Comparison of ENCODE assay signal across 9 cellular contexts in genomic region chr4:159010563-159011260, GRCh38.
DNase-seq lines count a peak whose midpoint lies in the region; ATAC-seq and TF ChIP-seq lines count a peak whose summit lies in the region.
"Had no signal": no experiment of that assay in that cellular context is flagged by ENCODE, and none has a peak within 500 bp of the region (broad histone marks: within the 10 kb centered on the region; RNA-seq: fewer than 3 reads in every experiment).

No MANE protein-coding gene starts in this region.

- H4K8ac ChIP-seq in IMR-90 (ENCODE audit: low read depth in 2 of 2, low read length in 2 of 2): no peak overlapping the region

- H3K27me3 ChIP-seq in IMR-90 (ENCODE audit: control insufficient read depth, insufficient read depth, low read length): no peaks in the 10 kb centered on the region

- no peak for TF ChIP-seq RAD21 in IMR-90 (IDR thresholded peaks at IDR 0.05; ENCODE audit: low read length)

- no peak overlapping the region for H3K9ac ChIP-seq in IMR-90 (ENCODE audit: low read depth, low read length)

- no peak overlapping the region for H3K23ac ChIP-seq in IMR-90 (ENCODE audit: low read depth, low read length)

- H3K56ac ChIP-seq in IMR-90 (ENCODE audit: extremely low read depth, insufficient read depth, low read length): no peak overlapping the region

- H2AFZ ChIP-seq in IMR-90 (replicated peaks; ENCODE audit: low read length, poor library complexity): no peak overlapping the region

- no peak overlapping the region for H2BK5ac ChIP-seq in IMR-90 (ENCODE audit: low read depth, low read length, poor library complexity, severe bottlenecking)

- peaks cover 23% of the 10 kb centered on the region for H3K4me1 Mint-ChIP-seq in MCF 10A (ENCODE audit: insufficient read depth, unreplicated experiment)
- H3K4me1 Mint-ChIP-seq: stimulated activated naive CD8-positive, alpha-beta T cell treated with anti-CD3 and anti-CD28 coated beads, Interleukin-15, amount 100 ng/mL, for 72 hours had no signal

- no peaks in the 10 kb centered on the region for H3K36me3 ChIP-seq in IMR-90 (ENCODE audit: control insufficient read depth, insufficient read depth, low read length)

- no peak overlapping the region for H2BK15ac ChIP-seq in IMR-90 (ENCODE audit: low read depth, low read length)

- ATAC-seq in IMR-90 (ENCODE audit: low read depth): peak; percentile 57; the same call in 1 of the 2 replicates
- ATAC-seq in left lobe of liver: peak; percentile 78
- ATAC-seq in HG03159 (IDR thresholded peaks at IDR 0.05; ENCODE audit: unreplicated experiment): no peak
- ATAC-seq in GM18870 (IDR thresholded peaks at IDR 0.05; ENCODE audit: unreplicated experiment): no peak
- no peak for ATAC-seq in GM19395 (IDR thresholded peaks at IDR 0.05; ENCODE audit: unreplicated experiment)
- ATAC-seq: stimulated activated naive CD8-positive, alpha-beta T cell treated with anti-CD3 and anti-CD28 coated beads, Interleukin-15, amount 100 ng/mL, for 72 hours had no signal

- H3K4me3 ChIP-seq in IMR-90 (ENCODE audit: insufficient read depth, low read depth, low read length): no peak overlapping the region

- WGBS in IMR-90 (ENCODE audit: extremely low coverage in 2 of 2, insufficient read length in 1 of 2), 2 experiments: 39% methylated on average over 3 of the region's 5 CpGs; no CpG with 5 or more reads in 1 of the 2 experiments

- dilution Hi-C loops in IMR-90 (cut with HindIII; ENCODE audit: low sequenced_read_pairs, unreplicated experiment): no loop called here

- TF ChIP-seq CTCF in IMR-90 (conservative IDR thresholded peaks at IDR 0.05; ENCODE audit: low read depth, low read length) (no peak), MCF 10A (IDR thresholded peaks at IDR 0.05; ENCODE audit: unreplicated experiment) (no peak)

- H3K79me1 ChIP-seq in IMR-90 (ENCODE audit: low read depth in 1 of 2, low read length in 2 of 2): no peaks in the 10 kb centered on the region

- H3K4ac ChIP-seq in IMR-90 (ENCODE audit: low read depth, low read length): no peak overlapping the region

- H2AK5ac ChIP-seq in IMR-90 (ENCODE audit: low read depth, low read length): no peak overlapping the region

- H4K5ac ChIP-seq in IMR-90 (ENCODE audit: low read depth, low read length): no peak overlapping the region

- peak; percentile 13 for DNase-seq in A172 (ENCODE audit: low spot score)
- DNase-seq in IMR-90: peak; percentile 67
- peak; percentile 91 for DNase-seq in MCF 10A (ENCODE audit: unreplicated experiment)
- peak; percentile 91 for DNase-seq in left lobe of liver (ENCODE audit: low spot score)
- DNase-seq in stimulated activated CD4-positive, alpha-beta T cell treated with anti-CD3 and anti-CD28 coated beads, Interleukin-2, amount 100 ng/mL, for 48 hours: no peak
- DNase-seq: stimulated activated naive CD8-positive, alpha-beta T cell treated with anti-CD3 and anti-CD28 coated beads, Interleukin-15, amount 100 ng/mL, for 72 hours had no signal

- H3K18ac ChIP-seq in IMR-90 (ENCODE audit: low read depth, low read length): no peak overlapping the region

- POLR2A ChIA-PET in IMR-90 (lab: Charles Lee; ENCODE audit: unreplicated experiment) (no interaction called here), MCF 10A (lab: Yijun Ruan, JAX) (interaction anchor here (0.7 to 3.3 kb wide), 9 partner anchors 9 to 157 kb away, joined by 3 to 28 read pairs (median 3); no protein-coding TSS in a partner anchor)

- H3K4me1 ChIP-seq in IMR-90 (ENCODE audit: control insufficient read depth, insufficient read depth, low read length): no peaks in the 10 kb centered on the region

- intact Hi-C loops in IMR-90 (cut with micrococcal nuclease): no loop called here
- intact Hi-C loops in MCF 10A (cut with micrococcal nuclease): loop anchor here (5.0 kb wide), 1 partner anchor 167 kb away; no protein-coding TSS in a partner anchor

- peaks cover 2% of the 10 kb centered on the region; the same call in 1 of the 2 replicates for H3K9me1 ChIP-seq in IMR-90 (ENCODE audit: insufficient read depth, low read length)

- H2BK120ac ChIP-seq in IMR-90 (ENCODE audit: low read depth, low read length): no peak overlapping the region

- H4K20me1 ChIP-seq in IMR-90 (ENCODE audit: insufficient read depth, low read length): no peaks in the 10 kb centered on the region

- TF ChIP-seq POLR2A in IMR-90 (IDR thresholded peaks at IDR 0.05; ENCODE audit: low read depth, low read length): no peak

- no peak overlapping the region for H3K14ac ChIP-seq in IMR-90 (replicated peaks; ENCODE audit: low read depth, low read length)

- no peak overlapping the region for H4K91ac ChIP-seq in IMR-90 (ENCODE audit: insufficient read depth, low read depth, low read length)

- CTCF ChIA-PET in IMR-90 (lab: Yijun Ruan, JAX): interaction anchor here (0.6 to 1.1 kb wide), 2 partner anchors 11 to 13 kb away, joined by 3 read pairs; no protein-coding TSS in a partner anchor
- CTCF ChIA-PET in MCF 10A (lab: Yijun Ruan, JAX): interaction anchor here (1.1 to 1.5 kb wide), 2 partner anchors 165 to 192 kb away, joined by 3 to 7 read pairs; no protein-coding TSS in a partner anchor

- H3K9me3 ChIP-seq in IMR-90 (ENCODE audit: control insufficient read depth, insufficient read depth, low read length): no peaks in the 10 kb centered on the region

- in situ Hi-C loops in IMR-90 (cut with MboI; ENCODE audit: low sequenced_read_pairs): no loop called here

- no peak overlapping the region for H3K4me3 Mint-ChIP-seq in MCF 10A (ENCODE audit: unreplicated experiment)
- H3K4me3 Mint-ChIP-seq: stimulated activated naive CD8-positive, alpha-beta T cell treated with anti-CD3 and anti-CD28 coated beads, Interleukin-15, amount 100 ng/mL, for 72 hours had no signal

- H3K27ac Mint-ChIP-seq in MCF 10A (ENCODE audit: low read depth, unreplicated experiment): no peak overlapping the region
- H3K27ac Mint-ChIP-seq: stimulated activated naive CD8-positive, alpha-beta T cell treated with anti-CD3 and anti-CD28 coated beads, Interleukin-15, amount 100 ng/mL, for 72 hours had no signal

- H3K36me3 Mint-ChIP-seq in MCF 10A (ENCODE audit: insufficient read depth, unreplicated experiment): no peaks in the 10 kb centered on the region

- no peaks in the 10 kb centered on the region for H3K27me3 Mint-ChIP-seq in MCF 10A (ENCODE audit: insufficient read depth, unreplicated experiment)

- H3K27ac ChIP-seq in IMR-90 (ENCODE audit: insufficient read depth, low read length): no peak overlapping the region

- no peak overlapping the region for H3K4me2 ChIP-seq in IMR-90 (ENCODE audit: low read depth, low read length)

- H3K9me3 Mint-ChIP-seq in MCF 10A (ENCODE audit: unreplicated experiment): no peaks in the 10 kb centered on the region
- H3K9me3 Mint-ChIP-seq: stimulated activated naive CD8-positive, alpha-beta T cell treated with anti-CD3 and anti-CD28 coated beads, Interleukin-15, amount 100 ng/mL, for 72 hours had no signal

- no TSS peak for BruUV-seq in IMR-90 (replicated peaks; lab: Mats Ljungman, UMichigan)
- BruUV-seq in MCF 10A (replicated peaks; lab: Mats Ljungman, UMichigan): no TSS peak

- H2AK9ac ChIP-seq in IMR-90 (replicated peaks; ENCODE audit: low read depth, low read length, poor library complexity): no peak overlapping the region

- no peak overlapping the region for H2BK20ac ChIP-seq in IMR-90 (ENCODE audit: low read depth, low read length)

TF ChIP-seq in IMR-90, 13 proteins besides CTCF, POLR2A, EP300 and RAD21:
- peak; percentile 85 for TF ChIP-seq CEBPB (IDR thresholded peaks at IDR 0.05; ENCODE audit: low read depth, low read length)
- no peak for TF ChIP-seq NFE2L2 (IDR thresholded peaks at IDR 0.05; ENCODE audit: low read depth, low read length)
- no peak for TF ChIP-seq MAFK (IDR thresholded peaks at IDR 0.05; ENCODE audit: low read depth, low read length)

Comparison
In these comparisons a context has a peak if more than half of its experiments do, and no peak if none do; other contexts are left out.
1. DNase-seq: peak in A172 (single experiment), IMR-90 (single experiment), MCF 10A (single experiment) and left lobe of liver (single experiment); none in stimulated activated CD4-positive, alpha-beta T cell treated with anti-CD3 and anti-CD28 coated beads, Interleukin-2, amount 100 ng/mL, for 48 hours (0 of 2).
2. ATAC-seq: peak in IMR-90 (single experiment) and left lobe of liver (single experiment); none in HG03159 (single experiment), GM18870 (single experiment) and GM19395 (single experiment).